1 cellular context compared by ENCODE assay signal in genomic region chr7:121440857-121441503, GRCh38.
TF ChIP-seq lines count a peak whose summit lies in the region.

No MANE protein-coding gene starts in this region.

TF ChIP-seq in WTC11, 78 proteins besides CTCF, POLR2A, EP300 and RAD21 (continued from another document):
- TF ChIP-seq PRDM15 (CRISPR knock-in tag; IDR thresholded peaks at IDR 0.05) (no peak), ZNF317 (CRISPR knock-in tag; IDR thresholded peaks at IDR 0.05; ENCODE audit: borderline replicate concordance, low read depth) (no peak), ETV6 (CRISPR knock-in tag; IDR thresholded peaks at IDR 0.05) (no peak)
